9 cellular contexts compared by ENCODE assay signal in genomic region chr5:151238303-151238741, GRCh38. TPM values are rescaled to one million over a fixed set of nuclear protein-coding genes. Genes with fewer than 3 reads are reported as not detected.
DNase-seq lines count a peak whose midpoint lies in the region; ATAC-seq and TF ChIP-seq lines count a peak whose summit lies in the region.
"Had no signal": no experiment of that assay in that cellular context is flagged by ENCODE, and none has a peak within 500 bp of the region (broad histone marks: within the 10 kb centered on the region; RNA-seq: fewer than 3 reads in every experiment).

No MANE protein-coding gene starts in this region.

- DNase-seq in GM10266 (ENCODE audit: extremely low spot score) (peak; percentile 70), OCI-LY7 (ENCODE audit: low spot score) (peak; percentile 63), adrenal gland (no peak), DMS79 (lab: John Stamatoyannopoulos, UW) (no peak), amygdala (lab: John Stamatoyannopoulos, UW) (no peak)
- DNase-seq: activated naive CD4-positive, alpha-beta T cell treated with anti-CD3 and anti-CD28 coated beads, Interleukin-2, amount 50 U/mL, for 16 hours had no signal

- H4K20me1 ChIP-seq in OCI-LY7 (ENCODE audit: insufficient read depth, low read length) = no peaks in the 10 kb centered on the region

- no peaks in the 10 kb centered on the region for H3K9me2 ChIP-seq in OCI-LY7 (ENCODE audit: insufficient read depth, low read length)

- H3K27ac ChIP-seq in OCI-LY7 (ENCODE audit: low read depth, low read length, poor library complexity, severe bottlenecking) = peak overlapping the region; percentile 72
- peak overlapping the region; percentile 92 for H3K27ac ChIP-seq in muscle layer of colon (ENCODE audit: low read depth, low read length)
- H3K27ac ChIP-seq in adrenal gland = peak overlapping the region in 1 of 5 donors; percentile 47

- no TSS peak for BruUV-seq in OCI-LY7 (replicated peaks; lab: Mats Ljungman, UMichigan)

- TF ChIP-seq CTCF in GM10266 (IDR thresholded peaks at IDR 0.05; ENCODE audit: control insufficient read depth, insufficient read depth, low read depth, missing control alignments) (peak; percentile 28), OCI-LY7 (conservative IDR thresholded peaks at IDR 0.05; ENCODE audit: low read length) (peak; percentile 36), adrenal gland (IDR thresholded peaks at IDR 0.05) (no peak)

- H3K4me1 ChIP-seq in OCI-LY7 (ENCODE audit: insufficient read depth, low read length, poor library complexity, severe bottlenecking) (peaks cover 88% of the 10 kb centered on the region), muscle layer of colon (ENCODE audit: insufficient read depth, low read length) (peaks cover 32% of the 10 kb centered on the region), adrenal gland (replicated peaks in 1 of 2) (peaks cover 20 to 23% of the 10 kb centered on the region in 2 donors)

- H3K4me3 ChIP-seq in OCI-LY7 (ENCODE audit: low read depth, low read length, poor library complexity, severe bottlenecking) = peak overlapping the region; percentile 49
- H3K4me3 ChIP-seq in muscle layer of colon (ENCODE audit: low read depth in 1 of 2, low read length in 2 of 2) = peak overlapping the region; percentile 41 to 67
- peak overlapping the region in 1 of 4 donors; percentile 33 for H3K4me3 ChIP-seq in adrenal gland

- no peaks in the 10 kb centered on the region for H3K36me3 ChIP-seq in OCI-LY7 (ENCODE audit: insufficient read depth, low read length)
- H3K36me3 ChIP-seq in muscle layer of colon (ENCODE audit: insufficient read depth, low read length) = no peaks in the 10 kb centered on the region
- no peaks in the 10 kb centered on the region for H3K36me3 ChIP-seq in adrenal gland (replicated peaks in 1 of 2)

- H3K79me2 ChIP-seq in OCI-LY7 (ENCODE audit: insufficient read depth, low read depth, low read length) = no peaks in the 10 kb centered on the region

- H3K27me3 ChIP-seq in muscle layer of colon (ENCODE audit: control insufficient read depth in 1 of 2, insufficient read depth in 2 of 2, low read length in 2 of 2) (no peaks in the 10 kb centered on the region), adrenal gland (no peaks in the 10 kb centered on the region)

- WGBS in adrenal gland, 4 donors = 42 to 64% (median 56%) methylated on average over 13 to 14 of the region's 14 CpGs

- H3K9me3 ChIP-seq in OCI-LY7 (ENCODE audit: low read length) (no peaks in the 10 kb centered on the region), muscle layer of colon (ENCODE audit: low read length) (no peaks in the 10 kb centered on the region), adrenal gland (replicated peaks in 1 of 3) (no peaks in the 10 kb centered on the region)

- intact Hi-C loops in OCI-LY7 (cut with micrococcal nuclease; ENCODE audit: unreplicated experiment) (loop anchor here (1.0 kb wide), 1 partner anchor 42 kb away; no protein-coding TSS in a partner anchor), adrenal gland (cut with DNase I) (loop anchor here in 1 of 2 donors (10.0 kb wide), 2 partner anchors 64 to 114 kb away; no protein-coding TSS in a partner anchor)

- CTCF ChIA-PET in OCI-LY7 (lab: Charles Lee; ENCODE audit: unreplicated experiment) = interaction anchor here (0.7 to 2.2 kb wide), 11 partner anchors 16 to 123 kb away, joined by 3 to 17 read pairs (median 4); partner anchors contain the start of gene CCDC69

- no peak for TF ChIP-seq POLR2A in adrenal gland (IDR thresholded peaks at IDR 0.05)

- POLR2A ChIA-PET in OCI-LY7 (lab: Charles Lee) = interaction anchor here (0.7 to 13.2 kb wide), 16 partner anchors 9 to 123 kb away, joined by 3 to 272 read pairs (median 6); partner anchors contain the start of genes CCDC69 and GM2A

- H2AFZ ChIP-seq in OCI-LY7 (ENCODE audit: low read length) = peak overlapping the region; percentile 25; the same call in 1 of the 2 replicates

- ATAC-seq in GM21576 (IDR thresholded peaks at IDR 0.05; ENCODE audit: unreplicated experiment) = peak; percentile 38
- no peak for ATAC-seq in HG02610 (IDR thresholded peaks at IDR 0.05; ENCODE audit: unreplicated experiment)

- peak overlapping the region; percentile 65 for H3K9ac ChIP-seq in muscle layer of colon (ENCODE audit: low read length)

- H3K4me2 ChIP-seq in OCI-LY7 (ENCODE audit: low read length) = peak overlapping the region; percentile 69

RNA-seq across cellular contexts. Expression of gene CCDC69, which starts 14.4 kb away (rescaled TPM):
- 111 and 123 TPM in 2 replicates for total RNA-seq in OCI-LY7 (2014; rRNA removed; shearing (Covaris generic))
- 118 and 119 TPM in 2 replicates for total RNA-seq in OCI-LY7 (2022)
- total RNA-seq in adrenal gland = 100 to 1,000 TPM; 123 to 241 (median 177) TPM
- polyA plus RNA-seq in adrenal gland = 100 to 1,000 TPM in 2 of 3 donors, 10 to 100 TPM in 1; 76.1 to 176 (median 148) TPM

RNA-seq across cellular contexts. Expression of gene GM2A, which starts 14.7 kb away (rescaled TPM):
- 52.4 and 60.2 TPM in 2 replicates for total RNA-seq in OCI-LY7 (2014; rRNA removed; shearing (Covaris generic))
- total RNA-seq in OCI-LY7 (2022) (52.9 and 64.5 TPM in 2 replicates), adrenal gland (10 to 100 TPM; 45.0 to 79.8 (median 53.9) TPM)
- polyA plus RNA-seq in adrenal gland = 10 to 100 TPM; 15.5 to 62.9 (median 21.4) TPM

Comparison
In these comparisons a context has a peak if more than half of its experiments do, and no peak if none do; other contexts are left out.
1. DNase-seq: peak in GM10266 (single experiment) and OCI-LY7 (single experiment); none in adrenal gland (0 of 7), DMS79 (single experiment) and amygdala (0 of 56).
2. CTCF ChIP-seq: peak in GM10266 (single experiment) and OCI-LY7 (single experiment); none in adrenal gland (0 of 6).